12 cellular contexts compared by ENCODE assay signal in genomic region chr11:72614381-72614780, GRCh38. TPM values are rescaled to one million over a fixed set of nuclear protein-coding genes. Genes with fewer than 3 reads are reported as not detected.
"Had no signal": no experiment of that assay in that cellular context is flagged by ENCODE, and none has a peak within 500 bp of the region (broad histone marks: within the 10 kb centered on the region; RNA-seq: fewer than 3 reads in every experiment).

No MANE protein-coding gene starts in this region.

- H3K9me3 ChIP-seq: suprapubic skin, upper lobe of left lung had no signal

- H3K27ac ChIP-seq: foreskin keratinocyte, suprapubic skin, upper lobe of left lung had no signal

- H3K27me3 ChIP-seq: upper lobe of left lung had no signal

- H3K4me3 ChIP-seq: suprapubic skin, upper lobe of left lung had no signal

- DNase-seq: activated CD4-positive, alpha-beta T cell treated with anti-CD3 and anti-CD28 coated beads for 1 hour; activated T-cell treated with anti-CD3 and anti-CD28 coated beads, Interleukin-2, amount 50 U/mL, for 24 hours; foreskin keratinocyte; kidney glomerular epithelial cell; mesenchymal stem cell; natural killer cell; small intestine; T1000 had no signal

- H3K36me3 ChIP-seq: suprapubic skin, upper lobe of left lung had no signal

- ATAC-seq: foreskin keratinocyte, right cardiac atrium had no signal

- H3K4me1 ChIP-seq: foreskin keratinocyte had no signal

RNA-seq across cellular contexts. Expression of gene PDE2A, which starts 59.8 kb away (rescaled TPM):
- total RNA-seq: chondrocyte had no signal
